10 cellular contexts compared by ENCODE assay signal in the genomic region with DNA sequence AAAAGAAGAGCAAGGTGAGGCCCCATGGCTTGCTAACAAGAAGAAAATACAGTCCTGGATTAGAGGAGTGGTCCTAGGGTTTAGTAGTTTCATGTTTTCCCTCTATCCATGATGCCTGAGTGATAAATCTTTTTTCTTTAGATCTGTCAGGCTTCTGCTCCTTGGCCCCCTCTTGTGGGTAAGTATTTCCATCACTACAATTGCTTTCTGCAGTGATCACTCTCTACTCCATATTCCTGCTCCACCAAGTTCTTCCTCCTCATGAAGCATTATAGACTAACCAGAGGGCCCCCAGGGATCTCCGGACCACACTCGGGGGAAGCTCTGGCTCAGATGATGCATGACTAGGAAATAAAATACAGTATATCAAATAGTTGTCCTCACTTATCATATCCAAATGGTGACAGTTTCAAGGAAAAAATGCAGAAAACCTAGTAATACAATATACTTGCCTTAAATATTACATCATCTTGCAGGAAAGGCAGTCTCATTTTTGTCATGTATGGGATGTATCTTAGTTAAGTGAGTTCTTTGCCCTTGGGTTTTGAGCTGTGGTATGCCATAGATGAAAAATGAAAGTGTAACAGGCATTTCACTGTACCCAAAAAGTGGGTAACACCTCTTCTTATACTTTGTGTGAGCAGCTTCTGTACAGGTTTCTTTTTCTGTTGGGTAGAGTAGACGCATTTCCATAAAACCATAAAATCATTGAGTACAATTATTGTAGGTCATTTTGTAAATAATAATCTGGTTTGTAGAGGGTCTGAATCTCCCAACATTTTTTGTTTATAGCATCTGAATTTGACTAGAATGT.
DNase-seq lines count a peak whose midpoint lies in the region; ATAC-seq and TF ChIP-seq lines count a peak whose summit lies in the region.
"Had no signal": no experiment of that assay in that cellular context is flagged by ENCODE, and none has a peak within 500 bp of the region (broad histone marks: within the 10 kb centered on the region; RNA-seq: fewer than 3 reads in every experiment).

No MANE protein-coding gene starts in this region.

- no peak for ATAC-seq in sciatic nerve
- ATAC-seq in GM18858 (IDR thresholded peaks at IDR 0.05; ENCODE audit: unreplicated experiment): no peak

- no peak overlapping the region for H3K27ac Mint-ChIP-seq in endothelial cell (ENCODE audit: unreplicated experiment)

- no peaks in the 10 kb centered on the region for H3K4me1 Mint-ChIP-seq in endothelial cell (ENCODE audit: unreplicated experiment)
- H3K4me1 Mint-ChIP-seq: CD4-positive, alpha-beta memory T cell had no signal

- no peaks in the 10 kb centered on the region for H3K9me3 Mint-ChIP-seq in endothelial cell (ENCODE audit: unreplicated experiment)

- no peaks in the 10 kb centered on the region for H3K27me3 Mint-ChIP-seq in endothelial cell (ENCODE audit: unreplicated experiment)

- intact Hi-C loops in sciatic nerve (cut with DNase I): no loop called here

- DNase-seq in NCI-H1417 (lab: John Stamatoyannopoulos, UW): peak in 2 of 3 experiments; percentile 10 to 42
- no peak for DNase-seq in NCI-H1417 treated with DMSO at 0.1 percent for 48 hours (lab: John Stamatoyannopoulos, UW)
- peak; percentile 44 for DNase-seq in NAMALWA (ENCODE audit: low spot score)
- peak; percentile 45 for DNase-seq in endothelial cell (ENCODE audit: low spot score)
- peak; percentile 2 for DNase-seq in pulmonary artery endothelial cell (ENCODE audit: low read depth, low spot score)
- no peak for DNase-seq in sciatic nerve (ENCODE audit: low spot score)
- no peak for DNase-seq in activated naive CD4-positive, alpha-beta T cell treated with Interleukin-2 at 50 U/mL for 16 hours
- DNase-seq: colonic mucosa had no signal

- no peak for TF ChIP-seq CTCF in endothelial cell (IDR thresholded peaks at IDR 0.05; ENCODE audit: unreplicated experiment)

- H3K4me3 Mint-ChIP-seq in endothelial cell (ENCODE audit: unreplicated experiment): no peak overlapping the region
- H3K4me3 Mint-ChIP-seq: CD4-positive, alpha-beta memory T cell had no signal

- no peaks in the 10 kb centered on the region for H3K36me3 Mint-ChIP-seq in endothelial cell (ENCODE audit: low read depth, unreplicated experiment)
- H3K36me3 Mint-ChIP-seq: CD4-positive, alpha-beta memory T cell had no signal

Comparison
In these comparisons a context has a peak if more than half of its experiments do, and no peak if none do; other contexts are left out.
1. DNase-seq: peak in NCI-H1417 (2 of 3), NAMALWA (single experiment), endothelial cell (single experiment) and pulmonary artery endothelial cell (single experiment); none in NCI-H1417 treated with DMSO at 0.1 percent for 48 hours (single experiment), sciatic nerve (single experiment) and activated naive CD4-positive, alpha-beta T cell treated with Interleukin-2 at 50 U/mL for 16 hours (single experiment).